Comparison of ENCODE assay signal across 20 cellular contexts in genomic region chr12:113248842-113249435, GRCh38. TPM values are rescaled to one million over a fixed set of nuclear protein-coding genes. Genes with fewer than 3 reads are reported as not detected.
A peak's percentile ranks its signal among the peaks of the same experiment; 100 is the strongest.
DNase-seq lines count a peak whose midpoint lies in the region; ATAC-seq, FAIRE-seq and TF ChIP-seq lines count a peak whose summit lies in the region.
"Had no signal": no experiment of that assay in that cellular context is flagged by ENCODE, and none has a peak within 500 bp of the region (broad histone marks: within the 10 kb centered on the region; RNA-seq: fewer than 3 reads in every experiment).

No MANE protein-coding gene starts in this region.

- H3K27ac ChIP-seq in substantia nigra (ENCODE audit: low read depth, low read length, poor library complexity, severe bottlenecking) (peak overlapping the region; percentile 28), small intestine (ENCODE audit: low read depth in 1 of 2, low read length in 1 of 2) (no peak overlapping the region)
- H3K27ac ChIP-seq: neural progenitor cell had no signal

- peak overlapping the region; percentile 23 for H3K27ac Mint-ChIP-seq in activated T-cell treated with anti-CD3 and anti-CD28 coated beads, Interleukin-2, amount 50 U/mL, for 24 hours
- peak overlapping the region; percentile 25 for H3K27ac Mint-ChIP-seq in WTC11
- H3K27ac Mint-ChIP-seq: activated CD8-positive, alpha-beta memory T cell treated with anti-CD3 and anti-CD28 coated beads, Interleukin-2, amount 10 ng/mL, durations not matched to agents 7 days and 5 days; activated naive CD8-positive, alpha-beta T cell treated with anti-CD3 and anti-CD28 coated beads for 36 hours; endodermal cell; neural progenitor cell; stimulated activated naive CD8-positive, alpha-beta T cell treated with anti-CD3 and anti-CD28 coated beads, Interleukin-15, Interleukin-2, amounts not matched to agents 100 ng/mL and 50 ng/mL, for 24 hours had no signal

- no peak overlapping the region for H3K4me3 Mint-ChIP-seq in activated T-cell treated with anti-CD3 and anti-CD28 coated beads, Interleukin-2, amount 50 U/mL, for 24 hours
- H3K4me3 Mint-ChIP-seq in WTC11, result no peak overlapping the region
- H3K4me3 Mint-ChIP-seq: activated CD8-positive, alpha-beta memory T cell treated with anti-CD3 and anti-CD28 coated beads, Interleukin-2, amount 10 ng/mL, durations not matched to agents 7 days and 5 days; activated naive CD8-positive, alpha-beta T cell treated with anti-CD3 and anti-CD28 coated beads for 36 hours; endodermal cell; stimulated activated naive CD8-positive, alpha-beta T cell treated with anti-CD3 and anti-CD28 coated beads, Interleukin-15, Interleukin-2, amounts not matched to agents 100 ng/mL and 50 ng/mL, for 24 hours had no signal

- no peak for ATAC-seq in WTC11
- ATAC-seq: activated CD8-positive, alpha-beta memory T cell treated with anti-CD3 and anti-CD28 coated beads, Interleukin-2, amount 10 ng/mL, durations not matched to agents 7 days and 5 days; PC-3 had no signal

- CTCF ChIA-PET in WTC11 (lab: Charles Lee), result interaction anchor here (1.7 kb wide), 1 partner anchor 177 kb away, joined by 5 read pairs; no protein-coding TSS in a partner anchor

- no peaks in the 10 kb centered on the region for H3K27me3 Mint-ChIP-seq in activated T-cell treated with anti-CD3 and anti-CD28 coated beads, Interleukin-2, amount 50 U/mL, for 24 hours
- no peaks in the 10 kb centered on the region for H3K27me3 Mint-ChIP-seq in WTC11 (ENCODE audit: low read depth)
- H3K27me3 Mint-ChIP-seq: activated CD8-positive, alpha-beta memory T cell treated with anti-CD3 and anti-CD28 coated beads, Interleukin-2, amount 10 ng/mL, durations not matched to agents 7 days and 5 days; activated naive CD8-positive, alpha-beta T cell treated with anti-CD3 and anti-CD28 coated beads for 36 hours; stimulated activated naive CD8-positive, alpha-beta T cell treated with anti-CD3 and anti-CD28 coated beads, Interleukin-15, Interleukin-2, amounts not matched to agents 100 ng/mL and 50 ng/mL, for 24 hours had no signal

- TF ChIP-seq CTCF in WTC11 (IDR thresholded peaks at IDR 0.05), result no peak

- H3K36me3 ChIP-seq in small intestine (ENCODE audit: control insufficient read depth in 2 of 2, insufficient read depth in 2 of 2, low read length in 2 of 2), result peaks cover 0 to 4% of the 10 kb centered on the region in 2 donors
- H3K36me3 ChIP-seq: neural progenitor cell had no signal

- peaks cover 13% of the 10 kb centered on the region for H3K9me3 Mint-ChIP-seq in activated T-cell treated with anti-CD3 and anti-CD28 coated beads, Interleukin-2, amount 50 U/mL, for 24 hours
- no peaks in the 10 kb centered on the region for H3K9me3 Mint-ChIP-seq in WTC11

- WGBS in small intestine, 3 donors, result 90 to 93% (median 91%) methylated on average over 11 of the region's 11 CpGs

- H3K27me3 ChIP-seq in small intestine (ENCODE audit: control insufficient read depth in 2 of 2, insufficient read depth in 2 of 2, low read length in 2 of 2), result no peaks in the 10 kb centered on the region
- H3K27me3 ChIP-seq: neural progenitor cell had no signal

- H3K36me3 Mint-ChIP-seq in activated T-cell treated with anti-CD3 and anti-CD28 coated beads, Interleukin-2, amount 50 U/mL, for 24 hours (ENCODE audit: low read depth), result peaks cover 81% of the 10 kb centered on the region
- peaks cover 3% of the 10 kb centered on the region; the same call in 1 of the 2 replicates for H3K36me3 Mint-ChIP-seq in WTC11

- peaks cover 5 to 18% of the 10 kb centered on the region in 2 donors for H3K4me1 ChIP-seq in small intestine (ENCODE audit: control insufficient read depth in 2 of 2, insufficient read depth in 1 of 2, low read depth in 1 of 2, low read length in 1 of 2)

- POLR2A ChIA-PET in WTC11 (lab: Charles Lee), result interaction anchor here (1.0 kb wide), 1 partner anchor 28 kb away, joined by 3 read pairs; the partner anchor contains the start of gene TPCN1

- no peak overlapping the region for H3K4me3 ChIP-seq in small intestine (ENCODE audit: low read depth in 1 of 2, low read length in 2 of 2)
- H3K4me3 ChIP-seq: neural progenitor cell had no signal

- H3K4me1 Mint-ChIP-seq in activated T-cell treated with anti-CD3 and anti-CD28 coated beads, Interleukin-2, amount 50 U/mL, for 24 hours (ENCODE audit: low read depth), result peaks cover 11% of the 10 kb centered on the region
- H3K4me1 Mint-ChIP-seq in WTC11, result peaks cover 44% of the 10 kb centered on the region
- H3K4me1 Mint-ChIP-seq: activated CD8-positive, alpha-beta memory T cell treated with anti-CD3 and anti-CD28 coated beads, Interleukin-2, amount 10 ng/mL, durations not matched to agents 7 days and 5 days; activated naive CD8-positive, alpha-beta T cell treated with anti-CD3 and anti-CD28 coated beads for 36 hours had no signal

- DNase-seq in activated T-cell treated with anti-CD3 and anti-CD28 coated beads, Interleukin-2, amount 50 U/mL, for 24 hours, result no peak
- no peak for DNase-seq in activated T-cell treated with anti-CD3 and anti-CD28 coated beads for 4 hours
- no peak for DNase-seq in WTC11 (ENCODE audit: low spot score)
- DNase-seq in myocyte (ENCODE audit: low read depth), result peak; percentile 75
- no peak for DNase-seq in substantia nigra (lab: John Stamatoyannopoulos, UW)
- no peak for DNase-seq in stimulated activated CD4-positive, alpha-beta T cell treated with anti-CD3 and anti-CD28 coated beads, Interleukin-12 subunit alpha, Interleukin-12 subunit beta, amount 100 ng/mL, for 4 hours
- DNase-seq in effector CD8-positive, alpha-beta T cell (lab: John Stamatoyannopoulos, UW), result no peak
- no peak for DNase-seq in small intestine
- DNase-seq: activated CD4-positive, alpha-beta T cell treated with anti-CD3 and anti-CD28 coated beads for 48 hours; activated CD8-positive, alpha-beta memory T cell treated with anti-CD3 and anti-CD28 coated beads, Interleukin-2, amount 10 ng/mL, durations not matched to agents 7 days and 5 days; activated naive CD8-positive, alpha-beta T cell treated with anti-CD3 and anti-CD28 coated beads for 36 hours; mesendoderm; NCI-H2029; NCI-H345; PC-3; stimulated activated CD4-positive, alpha-beta T cell treated with anti-CD3 and anti-CD28 coated beads, Interleukin-4, amount 100 ng/mL, for 4 hours; T-helper 1 cell had no signal

- no peak for FAIRE-seq in small intestine (lab: Jason Lieb, UNC)

- H3K9me3 ChIP-seq in small intestine (ENCODE audit: control insufficient read depth, low read depth), result no peaks in the 10 kb centered on the region

TF ChIP-seq in WTC11, 78 proteins besides CTCF, POLR2A, EP300 and RAD21 (continues in another document):
- TF ChIP-seq FOXJ3 (CRISPR knock-in tag; IDR thresholded peaks at IDR 0.05; ENCODE audit: borderline replicate concordance), result no peak
- TF ChIP-seq ERG (CRISPR knock-in tag; IDR thresholded peaks at IDR 0.05), result no peak
- TF ChIP-seq RELA (CRISPR knock-in tag; IDR thresholded peaks at IDR 0.05; ENCODE audit: borderline replicate concordance), result no peak
- TF ChIP-seq ZNF416 (CRISPR knock-in tag; IDR thresholded peaks at IDR 0.05), result no peak
- TF ChIP-seq JUN (CRISPR knock-in tag; IDR thresholded peaks at IDR 0.05), result no peak
- TF ChIP-seq ZNF281 (CRISPR knock-in tag; IDR thresholded peaks at IDR 0.05), result no peak
- TF ChIP-seq MAX (CRISPR knock-in tag; IDR thresholded peaks at IDR 0.05), result no peak

RNA-seq across cellular contexts. Expression of gene TPCN1, which starts 27.7 kb away (rescaled TPM):
- total RNA-seq in WTC11 (2021) (29.0 to 32.7 TPM (median 30.7 TPM) in 3 replicates), myocyte (42.0 and 43.1 TPM in 2 replicates)
- polyA plus RNA-seq in myocyte (2012), result 40.5 TPM
- 10 to 100 TPM; 12.2 to 40.0 (median 28.7) TPM for polyA plus RNA-seq in small intestine
